ENCODE assay signal across 28 cellular contexts in genomic region chr10:114087255-114087654, GRCh38. TPM values are rescaled to one million over a fixed set of nuclear protein-coding genes. Genes with fewer than 3 reads are reported as not detected.
DNase-seq lines count a peak whose midpoint lies in the region; ATAC-seq, FAIRE-seq and TF ChIP-seq lines count a peak whose summit lies in the region.
"Had no signal": no experiment of that assay in that cellular context is flagged by ENCODE, and none has a peak within 500 bp of the region (broad histone marks: within the 10 kb centered on the region; RNA-seq: fewer than 3 reads in every experiment).

No MANE protein-coding gene starts in this region.

- H3K9me3 Mint-ChIP-seq in endothelial cell (ENCODE audit: unreplicated experiment): no peaks in the 10 kb centered on the region
- H3K9me3 Mint-ChIP-seq in naive thymus-derived CD8-positive, alpha-beta T cell: peaks cover 0 to 1% (median 0%) of the 10 kb centered on the region in 9 donors
- H3K9me3 Mint-ChIP-seq: activated CD4-positive, alpha-beta memory T cell treated with anti-CD3 and anti-CD28 coated beads for 36 hours; activated naive CD4-positive, alpha-beta T cell treated with anti-CD3 and anti-CD28 coated beads, Interleukin-2, amount 50 U/mL, for 72 hours; activated T-helper 2 cell treated with anti-CD3 and anti-CD28 coated beads, Interferon-gamma antibody, Interleukin-2, Interleukin-4, amounts not matched to agents 10 μg/mL and 5 μg/mL and 100 μg/mL, durations not matched to agents 14 hours and 24 hours and 36 hours; memory B cell; stimulated activated naive B cell treated with anti-CD40 and anti-IgM and Interleukin-4, amounts not matched to agents 10 μg/mL and 1 μg/mL and 100 μg/mL, for 72 hours had no signal

- no peaks in the 10 kb centered on the region for H3K4me1 Mint-ChIP-seq in endothelial cell (ENCODE audit: unreplicated experiment)
- H3K4me1 Mint-ChIP-seq in naive thymus-derived CD8-positive, alpha-beta T cell: peaks cover 0 to 2% (median 0%) of the 10 kb centered on the region in 4 donors
- H3K4me1 Mint-ChIP-seq: memory B cell had no signal

- TF ChIP-seq RAD21 in A549 (conservative IDR thresholded peaks at IDR 0.05 in 1 of 2, IDR thresholded peaks at IDR 0.05 in 1 of 2): no peak

- no peak for TF ChIP-seq CTCF in A549 (IDR thresholded peaks at IDR 0.05)
- TF ChIP-seq CTCF in GM12873 (IDR thresholded peaks at IDR 0.05; ENCODE audit: insufficient read depth, low read depth, low read length, missing control alignments): peak; percentile 32
- TF ChIP-seq CTCF in endothelial cell (IDR thresholded peaks at IDR 0.05; ENCODE audit: unreplicated experiment): peak; percentile 46
- TF ChIP-seq CTCF in lower lobe of right lung (IDR thresholded peaks at IDR 0.05): no peak
- no peak for TF ChIP-seq CTCF in thyroid gland (IDR thresholded peaks at IDR 0.05)

- WGBS in A549 (ENCODE audit: missing lambda C conversion rate): 75% methylated on average over 5 of the region's 5 CpGs
- WGBS in thyroid gland, 2 donors: 79 to 83% methylated on average over 5 of the region's 5 CpGs

- CTCF ChIA-PET in A549 (lab: Yijun Ruan, JAX): interaction anchor here (0.9 to 1.2 kb wide), 3 partner anchors 16 to 288 kb away, joined by 3 read pairs; no protein-coding TSS in a partner anchor

- TF ChIP-seq POLR2A in A549 (IDR thresholded peaks at IDR 0.05; ENCODE audit: low read length) (no peak), thyroid gland (IDR thresholded peaks at IDR 0.05) (no peak)

- H3K27me3 ChIP-seq in lower lobe of right lung (ENCODE audit: low read depth): no peaks in the 10 kb centered on the region
- H3K27me3 ChIP-seq in H7 (ENCODE audit: control insufficient read depth, insufficient read depth, low read length): no peaks in the 10 kb centered on the region
- no peaks in the 10 kb centered on the region for H3K27me3 ChIP-seq in thyroid gland
- H3K27me3 ChIP-seq: MG63, suprapubic skin had no signal

- H3K4me3 ChIP-seq in A549: no peak overlapping the region
- no peak overlapping the region for H3K4me3 ChIP-seq in lower lobe of right lung
- no peak overlapping the region for H3K4me3 ChIP-seq in H7 (ENCODE audit: insufficient read depth, low read depth, low read length)
- H3K4me3 ChIP-seq in thyroid gland (replicated peaks in 1 of 3): no peak overlapping the region
- H3K4me3 ChIP-seq: GM23248, MG63, suprapubic skin had no signal

- no peak for FAIRE-seq in A549 (lab: Jason Lieb, UNC)
- FAIRE-seq: endothelial cell of umbilical vein, urothelium cell line had no signal

- H3K9me3 ChIP-seq in A549 (no peaks in the 10 kb centered on the region), lower lobe of right lung (no peaks in the 10 kb centered on the region), thyroid gland (no peaks in the 10 kb centered on the region)
- H3K9me3 ChIP-seq: MG63, suprapubic skin had no signal

- no peaks in the 10 kb centered on the region for H3K36me3 Mint-ChIP-seq in endothelial cell (ENCODE audit: low read depth, unreplicated experiment)
- no peaks in the 10 kb centered on the region for H3K36me3 Mint-ChIP-seq in naive thymus-derived CD8-positive, alpha-beta T cell
- H3K36me3 Mint-ChIP-seq: activated CD4-positive, alpha-beta memory T cell treated with anti-CD3 and anti-CD28 coated beads for 36 hours; activated naive CD4-positive, alpha-beta T cell treated with anti-CD3 and anti-CD28 coated beads, Interleukin-2, amount 50 U/mL, for 72 hours; memory B cell had no signal

- DNase-seq in A549 (ENCODE audit: low read depth in 1 of 2, low spot score in 1 of 2) (no peak), OCI-M1 (lab: John Stamatoyannopoulos, UW) (peak; percentile 35), endothelial cell (ENCODE audit: low spot score) (no peak), lower lobe of right lung (no peak), H7 (no peak), thyroid gland (no peak)
- DNase-seq in naive thymus-derived CD8-positive, alpha-beta T cell: no peak
- DNase-seq: activated CD4-positive, alpha-beta memory T cell treated with anti-CD3 and anti-CD28 coated beads for 36 hours; activated CD8-positive, alpha-beta memory T cell treated with anti-CD3 and anti-CD28 coated beads, Interleukin-2, amount 50 U/mL, for 48 hours; aorta; caudate nucleus; GM23248; head of caudate nucleus; MG63; NCI-H1436; NCI-H446; nucleus accumbens; stimulated activated CD4-positive, alpha-beta T cell treated with anti-CD3 and anti-CD28 coated beads, Interleukin-4, amount 100 ng/mL, for 24 hours; stimulated activated naive B cell treated with anti-CD40 and anti-IgM and Interleukin-4, amounts not matched to agents 10 μg/mL and 1 μg/mL and 100 μg/mL, for 72 hours had no signal

- intact Hi-C loops in lower lobe of right lung (cut with DNase I) (no loop called here), thyroid gland (cut with DNase I) (no loop called here)

- POLR2A ChIA-PET in A549 (lab: Yijun Ruan, JAX): interaction anchor here (0.6 kb wide), 1 partner anchor 44 kb away, joined by 3 read pairs; the partner anchor contains the start of gene ADRB1
- POLR2A ChIA-PET in naive thymus-derived CD8-positive, alpha-beta T cell (lab: Charles Lee): no interaction called here

- H3K36me3 ChIP-seq in lower lobe of right lung (no peaks in the 10 kb centered on the region), H7 (replicated peaks; ENCODE audit: control insufficient read depth, insufficient read depth, low read length) (no peaks in the 10 kb centered on the region), thyroid gland (no peaks in the 10 kb centered on the region)
- H3K36me3 ChIP-seq: MG63, suprapubic skin had no signal

- no peak overlapping the region for H3K27ac Mint-ChIP-seq in endothelial cell (ENCODE audit: unreplicated experiment)
- no peak overlapping the region for H3K27ac Mint-ChIP-seq in naive thymus-derived CD8-positive, alpha-beta T cell
- H3K27ac Mint-ChIP-seq: activated CD4-positive, alpha-beta memory T cell treated with anti-CD3 and anti-CD28 coated beads for 36 hours; activated T-helper 2 cell treated with anti-CD3 and anti-CD28 coated beads, Interferon-gamma antibody, Interleukin-2, Interleukin-4, amounts not matched to agents 10 μg/mL and 5 μg/mL and 100 μg/mL, durations not matched to agents 14 hours and 24 hours and 36 hours; memory B cell; stimulated activated naive B cell treated with anti-CD40 and anti-IgM and Interleukin-4, amounts not matched to agents 10 μg/mL and 1 μg/mL and 100 μg/mL, for 72 hours had no signal

- H3K4me2 ChIP-seq in A549: no peak overlapping the region

- peaks cover 1% of the 10 kb centered on the region for H3K27me3 Mint-ChIP-seq in endothelial cell (ENCODE audit: unreplicated experiment)
- peaks cover 0 to 3% (median 0%) of the 10 kb centered on the region in 5 donors for H3K27me3 Mint-ChIP-seq in naive thymus-derived CD8-positive, alpha-beta T cell
- H3K27me3 Mint-ChIP-seq: memory B cell; stimulated activated naive B cell treated with anti-CD40 and anti-IgM and Interleukin-4, amounts not matched to agents 10 μg/mL and 1 μg/mL and 100 μg/mL, for 72 hours had no signal

- TF ChIP-seq EP300 in A549 (IDR thresholded peaks at IDR 0.05): no peak

- H3K27ac ChIP-seq in A549 (no peak overlapping the region), lower lobe of right lung (no peak overlapping the region), thyroid gland (no peak overlapping the region)
- H3K27ac ChIP-seq: C4-2B, GM23248, suprapubic skin had no signal

- ATAC-seq in A549: peak; percentile 41 to 74; a peak in 3 of 6 replicates
- no peak for ATAC-seq in lower lobe of right lung
- no peak for ATAC-seq in naive thymus-derived CD8-positive, alpha-beta T cell
- ATAC-seq: activated naive CD4-positive, alpha-beta T cell treated with anti-CD3 and anti-CD28 coated beads, Interleukin-2, amount 50 U/mL, for 72 hours; stimulated activated naive B cell treated with anti-CD40 and anti-IgM and Interleukin-4, amounts not matched to agents 10 μg/mL and 1 μg/mL and 100 μg/mL, for 72 hours had no signal

- no peak overlapping the region for H3K4me3 Mint-ChIP-seq in endothelial cell (ENCODE audit: unreplicated experiment)
- no peak overlapping the region for H3K4me3 Mint-ChIP-seq in naive thymus-derived CD8-positive, alpha-beta T cell
- H3K4me3 Mint-ChIP-seq: activated CD4-positive, alpha-beta memory T cell treated with anti-CD3 and anti-CD28 coated beads for 36 hours; memory B cell; stimulated activated naive B cell treated with anti-CD40 and anti-IgM and Interleukin-4, amounts not matched to agents 10 μg/mL and 1 μg/mL and 100 μg/mL, for 72 hours had no signal

- H3K4me1 ChIP-seq in A549: peaks cover 8% of the 10 kb centered on the region
- H3K4me1 ChIP-seq in lower lobe of right lung: no peaks in the 10 kb centered on the region
- no peaks in the 10 kb centered on the region for H3K4me1 ChIP-seq in thyroid gland
- H3K4me1 ChIP-seq: suprapubic skin had no signal

TF ChIP-seq in A549, 52 proteins besides CTCF, POLR2A, EP300 and RAD21:
- TF ChIP-seq CHD4 (IDR thresholded peaks at IDR 0.05; ENCODE audit: borderline replicate concordance) (no peak), CEBPB (IDR thresholded peaks at IDR 0.05) (no peak), HOXB5 (CRISPR knock-in tag; IDR thresholded peaks at IDR 0.05) (no peak), POLR2AphosphoS2 (conservative IDR thresholded peaks at IDR 0.05; ENCODE audit: low read length) (no peak), CHD2 (IDR thresholded peaks at IDR 0.05; ENCODE audit: low read length, partially characterized antibody) (no peak), HOXA7 (CRISPR knock-in tag; IDR thresholded peaks at IDR 0.05) (no peak), RARB (CRISPR knock-in tag; IDR thresholded peaks at IDR 0.05) (no peak), MYC (IDR thresholded peaks at IDR 0.05; ENCODE audit: borderline replicate concordance, low read length) (no peak), RFX5 (IDR thresholded peaks at IDR 0.05) (no peak)
TF ChIP-seq in A549: peak in this region for 0.

RNA-seq across cellular contexts. Expression of gene ADRB1, which starts 43.6 kb away (rescaled TPM):
- 0.36 and 0.58 TPM in 2 replicates for polyA plus RNA-seq in A549 (2011; rRNA removed)
- 1.1 and 1.6 TPM in 2 replicates for polyA plus RNA-seq in A549 (2012; cell fraction: cytosol; rRNA removed)
- 2.4 and 3.3 TPM in 2 replicates for polyA plus RNA-seq in A549 (2012; cell fraction: nucleus; rRNA removed)
- polyA plus RNA-seq in A549 (2017; fragmentation: RNase III; extraction: RNeasy Plus Mini Kit Qiagen cat#74134 plus additional on column Dnase treatment): 0.62 to 0.75 TPM (median 0.66 TPM) in 3 replicates
- 0.37 and 0.54 TPM in 2 replicates for polyA minus RNA-seq in A549 (2011; rRNA and poly(A)+ RNA removed)
- total RNA-seq in endothelial cell (ENCODE audit: unreplicated experiment): not detected
- 35.6 TPM for total RNA-seq in lower lobe of right lung
- total RNA-seq in naive thymus-derived CD8-positive, alpha-beta T cell: not detected
- under 1 TPM in 2 of 3 donors, not detected in 1; 0.08 to 0.12 TPM for polyA plus RNA-seq in naive thymus-derived CD8-positive, alpha-beta T cell
- total RNA-seq in H7 (2014; rRNA removed; shearing (Covaris generic)): 0.24 TPM in 1 of 2 replicates, not detected in the other
- 1 to 10 TPM in 2 of 4 donors, under 1 TPM in 2; 0.27 to 1.7 (median 0.95) TPM for total RNA-seq in thyroid gland
- total RNA-seq: activated CD4-positive, alpha-beta memory T cell treated with anti-CD3 and anti-CD28 coated beads for 36 hours; activated naive CD4-positive, alpha-beta T cell treated with anti-CD3 and anti-CD28 coated beads, Interleukin-2, amount 50 U/mL, for 72 hours; activated T-helper 2 cell treated with anti-CD3 and anti-CD28 coated beads, Interferon-gamma antibody, Interleukin-2, Interleukin-4, amounts not matched to agents 10 μg/mL and 5 μg/mL and 100 μg/mL, durations not matched to agents 14 hours and 24 hours and 36 hours; GM23248 had no signal
- polyA plus RNA-seq: AG04450, aorta, GM23248 had no signal

Comparison
In these comparisons a context has a peak if more than half of its experiments do, and no peak if none do; other contexts are left out.
1. ATAC-seq: peak in A549 (2 of 2); none in lower lobe of right lung (0 of 2) and naive thymus-derived CD8-positive, alpha-beta T cell (0 of 2).
2. CTCF ChIP-seq: peak in GM12873 (single experiment) and endothelial cell (single experiment); none in A549 (single experiment), lower lobe of right lung (single experiment) and thyroid gland (0 of 6).
3. RNA of gene ADRB1, which starts 43.6 kb away (total RNA-seq): 35.6 TPM in lower lobe of right lung (single experiment); 0.27 to 1.7 TPM in thyroid gland, 0.24 TPM in H7, not detected in naive thymus-derived CD8-positive, alpha-beta T cell and not detected in endothelial cell (single experiment); every median in the first group is over 10 times any median in the second.